In the genomic region with DNA sequence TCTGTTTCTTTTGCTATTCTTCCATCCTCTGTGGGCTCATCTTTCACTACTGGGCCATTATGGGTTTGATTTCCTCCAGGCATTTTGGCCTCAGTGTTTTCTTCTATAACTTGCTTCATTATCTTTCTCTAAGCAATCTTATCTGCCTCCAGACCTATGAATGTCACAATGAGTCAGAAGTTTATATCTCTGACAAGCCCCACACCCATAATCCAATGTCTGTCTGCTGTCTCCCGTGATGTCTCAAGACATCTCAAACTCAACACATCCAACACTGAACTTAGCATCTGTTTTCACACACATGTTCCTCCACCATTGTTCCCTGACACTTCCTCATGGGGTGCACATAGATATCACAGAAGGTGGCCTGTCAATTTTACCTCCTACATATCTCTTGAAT, we compare ENCODE assay signal across 25 cellular contexts. TPM values are rescaled to one million over a fixed set of nuclear protein-coding genes. Genes with fewer than 3 reads are reported as not detected.
DNase-seq lines count a peak whose midpoint lies in the region; ATAC-seq and TF ChIP-seq lines count a peak whose summit lies in the region.
"Had no signal": no experiment of that assay in that cellular context is flagged by ENCODE, and none has a peak within 500 bp of the region (broad histone marks: within the 10 kb centered on the region; RNA-seq: fewer than 3 reads in every experiment).

No MANE protein-coding gene starts in this region.

- DNase-seq in SK-N-DZ (ENCODE audit: low spot score), result peak; percentile 96
- DNase-seq in brain microvascular endothelial cell, result peak; percentile 20
- DNase-seq in memory B cell (ENCODE audit: low spot score in 2 of 2), result no peak
- DNase-seq in smooth muscle cell (lab: John Stamatoyannopoulos, UW; ENCODE audit: unreplicated experiment), result no peak
- no peak for DNase-seq in medulla oblongata (ENCODE audit: extremely low spot score)
- no peak for DNase-seq in stimulated activated CD4-positive, alpha-beta T cell treated with anti-CD3 and anti-CD28 coated beads, Interleukin-12 subunit alpha, Interleukin-12 subunit beta, amount 100 ng/mL, for 4 hours
- DNase-seq in G401 (ENCODE audit: low spot score), result no peak
- DNase-seq: C1 segment of cervical spinal cord; CD4-positive, alpha-beta memory T cell; COR-L47; DMS53; GDM1; Kasumi-1; MV-4-11; NCI-H1105 treated with DMSO at 0.1 percent for 48 hours; NCI-H146; NCI-H1930; NCI-H2107; NCI-H446; NCI-H524 treated with DMSO at 0.1 percent for 48 hours; NCI-H774; PC-3 had no signal

- H3K79me2 ChIP-seq in smooth muscle cell (ENCODE audit: low read depth), result peaks cover 18% of the 10 kb centered on the region

- no peaks in the 10 kb centered on the region for H3F3A ChIP-seq in smooth muscle cell (ENCODE audit: low read depth)

- ATAC-seq in memory B cell (ENCODE audit: low read depth), result no peak
- ATAC-seq in GM19035 (IDR thresholded peaks at IDR 0.05; ENCODE audit: unreplicated experiment), result no peak
- ATAC-seq: GM12878, HepG2, PC-3 had no signal

- H3K27me3 ChIP-seq in brain microvascular endothelial cell (replicated peaks) (no peaks in the 10 kb centered on the region), smooth muscle cell (ENCODE audit: low read depth) (no peaks in the 10 kb centered on the region)

- H3K27ac Mint-ChIP-seq in memory B cell, result peak overlapping the region; percentile 58
- H3K27ac Mint-ChIP-seq: CD4-positive, alpha-beta memory T cell had no signal

- no peak overlapping the region for H2AFZ ChIP-seq in smooth muscle cell (ENCODE audit: low read depth)

- no peaks in the 10 kb centered on the region for H3K36me3 ChIP-seq in brain microvascular endothelial cell (replicated peaks)
- H3K36me3 ChIP-seq in smooth muscle cell (ENCODE audit: low read depth), result no peaks in the 10 kb centered on the region

- in situ Hi-C loops in brain microvascular endothelial cell (cut with HindIII; ENCODE audit: low pct_ligation_motif_present, low sequenced_read_pairs), result no loop called here
- in situ Hi-C loops in G401 (cut with HindIII; ENCODE audit: low sequenced_read_pairs), result no loop called here

- H3K4me3 ChIP-seq in brain microvascular endothelial cell (ENCODE audit: low read depth, low read length), result no peak overlapping the region
- no peak overlapping the region for H3K4me3 ChIP-seq in smooth muscle cell
- H3K4me3 ChIP-seq: GM12878 had no signal

- H3K4me2 ChIP-seq in smooth muscle cell, result no peak overlapping the region

- 17% methylated on average over 1 of the region's 1 CpG for WGBS in smooth muscle cell (ENCODE audit: low lambda C conversion rate)

- H3K27me3 Mint-ChIP-seq in memory B cell, result peaks cover 5% of the 10 kb centered on the region

- no peak overlapping the region for H3K27ac ChIP-seq in brain microvascular endothelial cell
- peak overlapping the region; percentile 44 for H3K27ac ChIP-seq in smooth muscle cell (ENCODE audit: low read depth)

- H3K9me3 Mint-ChIP-seq in memory B cell, result peaks cover 2% of the 10 kb centered on the region

- H4K20me1 ChIP-seq in smooth muscle cell (ENCODE audit: low read depth), result no peaks in the 10 kb centered on the region

- no peak overlapping the region for H3K4me3 Mint-ChIP-seq in memory B cell
- H3K4me3 Mint-ChIP-seq: CD4-positive, alpha-beta memory T cell had no signal

- peaks cover 7% of the 10 kb centered on the region for H3K4me1 Mint-ChIP-seq in memory B cell

- peaks cover 1% of the 10 kb centered on the region for H3K36me3 Mint-ChIP-seq in memory B cell
- H3K36me3 Mint-ChIP-seq: CD4-positive, alpha-beta memory T cell had no signal

- no peak overlapping the region for H3K9ac ChIP-seq in smooth muscle cell (ENCODE audit: low read depth)

- peaks cover 5% of the 10 kb centered on the region for H3K4me1 ChIP-seq in smooth muscle cell (ENCODE audit: low read depth)

- no peaks in the 10 kb centered on the region for H3K9me3 ChIP-seq in smooth muscle cell (replicated peaks; ENCODE audit: low read depth)

- no peak for TF ChIP-seq CTCF in brain microvascular endothelial cell (IDR thresholded peaks at IDR 0.05; ENCODE audit: low read depth, low read length, missing control alignments)
- TF ChIP-seq CTCF in smooth muscle cell (IDR thresholded peaks at IDR 0.05; ENCODE audit: borderline replicate concordance, insufficient read depth, poor library complexity, severe bottlenecking), result no peak

RNA-seq across cellular contexts. Expression of a gene that starts 46.7 kb away (rescaled TPM):
- 41.8 and 48.5 TPM in 2 replicates for polyA plus RNA-seq in SK-N-DZ (2014; cell fraction: cytosol; rRNA removed)
- polyA plus RNA-seq in SK-N-DZ (2014; cell fraction: nucleus; rRNA removed), result 66.6 and 67.1 TPM in 2 replicates
- total RNA-seq in smooth muscle cell, result 49.1 and 77.0 TPM in 2 replicates
- 33.7 and 36.2 TPM in 2 replicates for polyA plus RNA-seq in smooth muscle cell
- 149 and 166 TPM in 2 replicates for total RNA-seq in G401 (2014; rRNA removed; shearing (Covaris generic))
- total RNA-seq: GM12878 had no signal
- polyA plus RNA-seq: CD4-positive, alpha-beta memory T cell; GM12878 had no signal

Comparison
In these comparisons a context has a peak if more than half of its experiments do, and no peak if none do; other contexts are left out.
1. DNase-seq: peak in SK-N-DZ (single experiment) and brain microvascular endothelial cell (single experiment); none in memory B cell (0 of 2), smooth muscle cell (single experiment), medulla oblongata (single experiment), stimulated activated CD4-positive, alpha-beta T cell treated with anti-CD3 and anti-CD28 coated beads, Interleukin-12 subunit alpha, Interleukin-12 subunit beta, amount 100 ng/mL, for 4 hours (single experiment) and G401 (single experiment).